9 cellular contexts compared by ENCODE assay signal in genomic region chr7:16563281-16564022, GRCh38. TPM values are rescaled to one million over a fixed set of nuclear protein-coding genes. Genes with fewer than 3 reads are reported as not detected.
DNase-seq lines count a peak whose midpoint lies in the region; ATAC-seq and TF ChIP-seq lines count a peak whose summit lies in the region.
"Had no signal": no experiment of that assay in that cellular context is flagged by ENCODE, and none has a peak within 500 bp of the region (broad histone marks: within the 10 kb centered on the region; RNA-seq: fewer than 3 reads in every experiment).

No MANE protein-coding gene starts in this region.

- no peak overlapping the region for H3K27ac ChIP-seq in heart right ventricle

- H3K4me3 ChIP-seq in fibroblast of mammary gland (ENCODE audit: control insufficient read depth, low read depth, low read length) (no peak overlapping the region), heart right ventricle (peak overlapping the region in 1 of 10 donors; percentile 25)
- H3K4me3 ChIP-seq: mucosa of descending colon had no signal

- peak; percentile 66 for ATAC-seq in GM21529 (IDR thresholded peaks at IDR 0.05; ENCODE audit: unreplicated experiment)
- ATAC-seq in heart right ventricle: no peak
- ATAC-seq: mucosa of descending colon had no signal

- 85 to 92% methylated on average over 5 of the region's 5 CpGs for WGBS in heart right ventricle, 2 donors

- TF ChIP-seq CTCF in fibroblast of mammary gland (conservative IDR thresholded peaks at IDR 0.05; ENCODE audit: control insufficient read depth, insufficient read depth, low read depth, low read length) (no peak), heart right ventricle (IDR thresholded peaks at IDR 0.05) (no peak)

- H3K27ac Mint-ChIP-seq in IgD-negative memory B cell: peak overlapping the region in 1 of 3 donors; percentile 2

- H3K27me3 Mint-ChIP-seq in IgD-negative memory B cell: peaks cover 2% of the 10 kb centered on the region

- peaks cover 13% of the 10 kb centered on the region in 3 donors for H3K4me1 Mint-ChIP-seq in IgD-negative memory B cell

- no peaks in the 10 kb centered on the region for H3K9me3 Mint-ChIP-seq in IgD-negative memory B cell

- H3K36me3 ChIP-seq in heart right ventricle: no peaks in the 10 kb centered on the region

- peak overlapping the region; percentile 10 to 90 (median 78) for H3K4me3 Mint-ChIP-seq in IgD-negative memory B cell

- peak; percentile 29 for DNase-seq in ELR (ENCODE audit: low read depth)
- DNase-seq in fibroblast of mammary gland (ENCODE audit: low read depth): peak; percentile 1
- DNase-seq in GM03348 (ENCODE audit: low spot score): no peak
- DNase-seq in mesenteric fat pad (ENCODE audit: low spot score): no peak
- no peak for DNase-seq in activated gamma-delta T cell (lab: John Stamatoyannopoulos, UW)
- DNase-seq in heart right ventricle: no peak
- DNase-seq: mucosa of descending colon had no signal

- H3K9me3 ChIP-seq in heart right ventricle: no peaks in the 10 kb centered on the region
- H3K9me3 ChIP-seq: mucosa of descending colon had no signal

- no peaks in the 10 kb centered on the region for H3K27me3 ChIP-seq in heart right ventricle

- H3K4me1 ChIP-seq in heart right ventricle: peaks cover 0 to 7% (median 0%) of the 10 kb centered on the region in 9 donors

- intact Hi-C loops in heart right ventricle (cut with DNase I): loop anchor here (2.0 to 10.0 kb wide), 11 partner anchors 131 to 487 kb away; no protein-coding TSS in a partner anchor

- H3K36me3 Mint-ChIP-seq in IgD-negative memory B cell: no peaks in the 10 kb centered on the region

RNA-seq across cellular contexts. Expression of gene LRRC72, which starts 36.8 kb away (rescaled TPM):
- polyA plus RNA-seq in IgD-negative memory B cell: not detected
- not detected for total RNA-seq in mesenteric fat pad
- total RNA-seq in heart right ventricle: not detected
- polyA plus RNA-seq in heart right ventricle: not detected
- total RNA-seq: mucosa of descending colon had no signal

Comparison
In these comparisons a context has a peak if more than half of its experiments do, and no peak if none do; other contexts are left out.
1. DNase-seq: peak in ELR (single experiment) and fibroblast of mammary gland (single experiment); none in GM03348 (single experiment), mesenteric fat pad (single experiment), activated gamma-delta T cell (single experiment) and heart right ventricle (0 of 2).